Comparison of ENCODE assay signal across 8 cellular contexts in the genomic region with DNA sequence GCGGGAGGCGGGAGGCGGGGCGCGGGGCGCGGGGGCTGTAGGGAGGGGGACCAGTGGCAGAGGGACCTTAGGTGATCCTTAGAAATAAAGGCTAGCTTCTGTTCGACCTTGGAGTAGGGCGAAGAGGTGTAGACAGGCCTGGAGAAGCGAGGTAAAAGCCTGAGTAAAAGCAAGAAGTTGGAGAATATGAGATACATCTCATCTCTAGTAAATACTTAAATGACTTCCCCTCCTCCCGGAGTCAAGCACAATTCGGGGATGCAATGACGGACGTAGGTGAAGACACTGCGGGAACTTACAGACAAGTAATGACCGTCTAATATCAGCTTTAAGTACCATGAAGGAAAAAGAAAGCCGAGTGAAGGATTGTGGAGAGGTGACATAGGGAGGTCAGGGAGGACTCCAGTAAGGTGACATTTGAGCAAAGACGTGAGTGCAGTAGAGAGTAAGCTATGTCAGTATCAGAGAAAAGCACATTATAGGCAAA. TPM values are rescaled to one million over a fixed set of nuclear protein-coding genes. Genes with fewer than 3 reads are reported as not detected.
DNase-seq lines count a peak whose midpoint lies in the region; ATAC-seq, FAIRE-seq and TF ChIP-seq lines count a peak whose summit lies in the region.

No MANE protein-coding gene starts in this region.

- DNase-seq in activated CD8-positive, alpha-beta T cell treated with anti-CD3 and anti-CD28 coated beads, Interleukin-2, amount 10 ng/mL, durations not matched to agents 7 days and 5 days: no peak
- no peak for DNase-seq in keratinocyte (ENCODE audit: low read depth, low spot score)
- no peak for DNase-seq in tibial artery
- DNase-seq in NCI-H2196 (lab: John Stamatoyannopoulos, UW; ENCODE audit: unreplicated experiment): no peak
- no peak for DNase-seq in SK-N-DZ (ENCODE audit: low spot score)

- intact Hi-C loops in tibial artery (cut with DNase I; ENCODE audit: low total_unique reads): loop anchor here (10.0 kb wide), 1 partner anchor 650 kb away; the partner anchor contains the start of gene NIPSNAP3A

- POLR2A ChIA-PET in activated CD8-positive, alpha-beta T cell treated with anti-CD3 and anti-CD28 coated beads, Interleukin-2, amount 10 ng/mL, durations not matched to agents 7 days and 5 days (lab: Charles Lee): interaction anchor here (0.6 to 2.6 kb wide), 13 partner anchors 8 to 1159 kb away, joined by 3 to 18 read pairs (median 6); partner anchors contain the start of gene NIPSNAP3A

- peak overlapping the region; percentile 92 for H3K4me2 ChIP-seq in keratinocyte (ENCODE audit: control insufficient read depth, extremely low read depth, insufficient read depth, low read depth, low read length)

- peak overlapping the region; percentile 98 for H3K9ac ChIP-seq in keratinocyte (ENCODE audit: control insufficient read depth, extremely low read depth, insufficient read depth, low read length)

- H3K9me3 ChIP-seq in keratinocyte (ENCODE audit: control insufficient read depth, low read depth, low read length) (no peaks in the 10 kb centered on the region), tibial artery (no peaks in the 10 kb centered on the region)

- peaks cover 49% of the 10 kb centered on the region for H3K4me1 Mint-ChIP-seq in activated CD8-positive, alpha-beta T cell treated with anti-CD3 and anti-CD28 coated beads, Interleukin-2, amount 10 ng/mL, durations not matched to agents 7 days and 5 days (ENCODE audit: low read depth)

- H3K36me3 ChIP-seq in keratinocyte (ENCODE audit: control insufficient read depth in 2 of 2, extremely low read depth in 1 of 2, insufficient read depth in 2 of 2, low read length in 2 of 2) (no peaks in the 10 kb centered on the region), tibial artery (no peaks in the 10 kb centered on the region)

- H3K4me3 ChIP-seq in keratinocyte (ENCODE audit: control insufficient read depth in 2 of 3, extremely low read depth in 1 of 3, insufficient read depth in 2 of 3, low read depth in 1 of 3, low read length in 3 of 3): peak overlapping the region; percentile 78 to 97 (median 84)
- H3K4me3 ChIP-seq in tibial artery: peak overlapping the region; percentile 63 to 67

- no peak for FAIRE-seq in keratinocyte (lab: Jason Lieb, UNC)

- peak overlapping the region; percentile 100 for H3K27ac Mint-ChIP-seq in activated CD8-positive, alpha-beta T cell treated with anti-CD3 and anti-CD28 coated beads, Interleukin-2, amount 10 ng/mL, durations not matched to agents 7 days and 5 days

- peaks cover 45% of the 10 kb centered on the region for H3K36me3 Mint-ChIP-seq in activated CD8-positive, alpha-beta T cell treated with anti-CD3 and anti-CD28 coated beads, Interleukin-2, amount 10 ng/mL, durations not matched to agents 7 days and 5 days (ENCODE audit: low read depth)

- H3K4me3 Mint-ChIP-seq in activated CD8-positive, alpha-beta T cell treated with anti-CD3 and anti-CD28 coated beads, Interleukin-2, amount 10 ng/mL, durations not matched to agents 7 days and 5 days: peak overlapping the region; percentile 87

- TF ChIP-seq CTCF in C4-2B (conservative IDR thresholded peaks at IDR 0.05): no peak
- TF ChIP-seq CTCF in keratinocyte (optimal IDR thresholded peaks at IDR 0.05 in 1 of 3, IDR thresholded peaks at IDR 0.05 in 1 of 3, conservative IDR thresholded peaks at IDR 0.05 in 1 of 3; ENCODE audit: extremely low read depth in 1 of 3, insufficient read depth in 2 of 3, low read length in 3 of 3): no peak
- TF ChIP-seq CTCF in tibial artery (IDR thresholded peaks at IDR 0.05): no peak

- H3K27me3 ChIP-seq in keratinocyte (ENCODE audit: control insufficient read depth, extremely low read depth, insufficient read depth, low read length) (no peaks in the 10 kb centered on the region), tibial artery (no peaks in the 10 kb centered on the region)

- dilution Hi-C loops in keratinocyte (cut with MboI; ENCODE audit: extremely low pct_ligation_motif_present, low sequenced_read_pairs): no loop called here

- CTCF ChIA-PET in activated CD8-positive, alpha-beta T cell treated with anti-CD3 and anti-CD28 coated beads, Interleukin-2, amount 10 ng/mL, durations not matched to agents 7 days and 5 days (lab: Charles Lee): interaction anchor here (1.2 to 1.4 kb wide), 2 partner anchors 8 to 20 kb away, joined by 3 to 4 read pairs; no protein-coding TSS in a partner anchor

- peaks cover 19% of the 10 kb centered on the region for H3K4me1 ChIP-seq in keratinocyte (ENCODE audit: control insufficient read depth, extremely low read depth, insufficient read depth, low read length)
- H3K4me1 ChIP-seq in tibial artery: peaks cover 0 to 27% (median 15%) of the 10 kb centered on the region in 4 donors

- no peaks in the 10 kb centered on the region for H4K20me1 ChIP-seq in keratinocyte (ENCODE audit: control insufficient read depth, extremely low read depth, insufficient read depth, low read length)

- H3K27me3 Mint-ChIP-seq in activated CD8-positive, alpha-beta T cell treated with anti-CD3 and anti-CD28 coated beads, Interleukin-2, amount 10 ng/mL, durations not matched to agents 7 days and 5 days (ENCODE audit: low read depth): no peaks in the 10 kb centered on the region

- peaks cover 17% of the 10 kb centered on the region for H3K79me2 ChIP-seq in keratinocyte (ENCODE audit: control insufficient read depth, insufficient read depth, low read length)

- H3K9me1 ChIP-seq in keratinocyte (ENCODE audit: control insufficient read depth, extremely low read depth, insufficient read depth, low read length): no peaks in the 10 kb centered on the region

- H3K9me3 Mint-ChIP-seq in activated CD8-positive, alpha-beta T cell treated with anti-CD3 and anti-CD28 coated beads, Interleukin-2, amount 10 ng/mL, durations not matched to agents 7 days and 5 days (ENCODE audit: insufficient read depth): no peaks in the 10 kb centered on the region

- H3K27ac ChIP-seq in C4-2B: peak overlapping the region; percentile 91
- H3K27ac ChIP-seq in keratinocyte (ENCODE audit: control insufficient read depth, insufficient read depth, low read length): peak overlapping the region; percentile 99
- H3K27ac ChIP-seq in tibial artery: peak overlapping the region; percentile 91 to 92

- peak; percentile 6 for ATAC-seq in GM18909 (IDR thresholded peaks at IDR 0.05; ENCODE audit: poor library complexity, unreplicated experiment)
- ATAC-seq in HG03460 (IDR thresholded peaks at IDR 0.05; ENCODE audit: unreplicated experiment): peak; percentile 5
- ATAC-seq in activated CD8-positive, alpha-beta T cell treated with anti-CD3 and anti-CD28 coated beads, Interleukin-2, amount 10 ng/mL, durations not matched to agents 7 days and 5 days: peak; percentile 6

- peak overlapping the region; percentile 98 for H2AFZ ChIP-seq in keratinocyte (ENCODE audit: control insufficient read depth, low read length)

RNA-seq across cellular contexts. Expression of gene SMC2, which starts 0.5 kb away (rescaled TPM):
- 10 to 100 TPM; 79.5 to 81.7 TPM for total RNA-seq in activated CD8-positive, alpha-beta T cell treated with anti-CD3 and anti-CD28 coated beads, Interleukin-2, amount 10 ng/mL, durations not matched to agents 7 days and 5 days
- polyA plus RNA-seq in keratinocyte: 5.0 to 13.9 TPM (median 8.5 TPM) in 3 replicates
- polyA plus RNA-seq in keratinocyte (2011; ENCODE audit: low read depth): 11.0 TPM
- 3.5 and 6.2 TPM in 2 replicates for polyA plus RNA-seq in keratinocyte (2011; cell fraction: cytosol; rRNA removed)
- polyA plus RNA-seq in keratinocyte (2011; cell fraction: nucleus; rRNA removed): 5.9 and 8.6 TPM in 2 replicates
- 3.1 and 11.4 TPM in 2 replicates for polyA plus RNA-seq in keratinocyte (2012; ENCODE audit: low replicate concordance)
- polyA minus RNA-seq in keratinocyte: 2.9 to 14.8 TPM (median 4.6 TPM) in 3 replicates
- 4.8 TPM for polyA minus RNA-seq in keratinocyte (2011; cell fraction: cytosol; rRNA and poly(A)+ RNA removed)
- 4.9 and 9.6 TPM in 2 replicates for polyA minus RNA-seq in keratinocyte (2011; cell fraction: nucleus; rRNA and poly(A)+ RNA removed)
- polyA plus RNA-seq in SK-N-DZ (2014; cell fraction: cytosol; rRNA removed): 19.5 and 22.6 TPM in 2 replicates
- polyA plus RNA-seq in SK-N-DZ (2014; cell fraction: nucleus; rRNA removed): 14.4 and 19.9 TPM in 2 replicates
